ENCODE assay signal across 8 cellular contexts in genomic region chr4:151098191-151098590, GRCh38. TPM values are rescaled to one million over a fixed set of nuclear protein-coding genes. Genes with fewer than 3 reads are reported as not detected.
DNase-seq lines count a peak whose midpoint lies in the region; ATAC-seq and TF ChIP-seq lines count a peak whose summit lies in the region.
"Had no signal": no experiment of that assay in that cellular context is flagged by ENCODE, and none has a peak within 500 bp of the region (broad histone marks: within the 10 kb centered on the region; RNA-seq: fewer than 3 reads in every experiment).

No MANE protein-coding gene starts in this region.

- POLR2A ChIA-PET in activated B cell treated with CpG ODN at 0.5 μM for 24 hours (lab: Charles Lee): interaction anchor here (0.7 to 4.8 kb wide), 5 partner anchors 16 to 235 kb away, joined by 3 to 45 read pairs (median 3); partner anchors contain the start of gene LRBA

- H3K27me3 ChIP-seq in neural progenitor cell (no peaks in the 10 kb centered on the region), HAP-1 (ENCODE audit: low read depth) (no peaks in the 10 kb centered on the region)

- H3K4me3 Mint-ChIP-seq in activated B cell treated with CpG ODN at 0.5 μM for 24 hours: peak overlapping the region; percentile 99
- peak overlapping the region; percentile 65 for H3K4me3 Mint-ChIP-seq in neural progenitor cell

- H3K4me3 ChIP-seq in GM12875 (ENCODE audit: low read depth, low read length) (peak overlapping the region; percentile 43), neural progenitor cell (no peak overlapping the region), HAP-1 (no peak overlapping the region), coronary artery (no peak overlapping the region)

- no peak overlapping the region for H2AFZ ChIP-seq in neural progenitor cell (replicated peaks)

- DNase-seq in activated B cell treated with CpG ODN at 0.5 μM for 24 hours (no peak), neural progenitor cell (ENCODE audit: low spot score) (no peak), HAP-1 (ENCODE audit: low spot score in 2 of 2) (no peak), coronary artery (ENCODE audit: low spot score) (no peak)
- DNase-seq: stimulated activated CD4-positive, alpha-beta T cell treated with anti-CD3 and anti-CD28 coated beads, Interleukin-2, amount 100 ng/mL, for 24 hours had no signal

- no peak for TF ChIP-seq CTCF in GM12875 (IDR thresholded peaks at IDR 0.05; ENCODE audit: borderline replicate concordance, insufficient read depth, low read depth, low read length)
- TF ChIP-seq CTCF in activated B cell treated with CpG ODN at 0.5 μM for 24 hours (IDR thresholded peaks at IDR 0.05): no peak
- TF ChIP-seq CTCF in neural progenitor cell (IDR thresholded peaks at IDR 0.05): no peak
- no peak for TF ChIP-seq CTCF in coronary artery (IDR thresholded peaks at IDR 0.05)

- H3K9me3 ChIP-seq in neural progenitor cell (ENCODE audit: low read depth) (no peaks in the 10 kb centered on the region), HAP-1 (no peaks in the 10 kb centered on the region)

- no peak overlapping the region for H3K9ac ChIP-seq in neural progenitor cell

- H3K27ac Mint-ChIP-seq in activated B cell treated with CpG ODN at 0.5 μM for 24 hours (peak overlapping the region; percentile 98), neural progenitor cell (no peak overlapping the region)

- H3K4me1 ChIP-seq in neural progenitor cell (peaks cover 10% of the 10 kb centered on the region), HAP-1 (peaks cover 15% of the 10 kb centered on the region)

- H3K27me3 Mint-ChIP-seq in activated B cell treated with CpG ODN at 0.5 μM for 24 hours: peaks cover 4% of the 10 kb centered on the region
- H3K27me3 Mint-ChIP-seq in neural progenitor cell (ENCODE audit: insufficient read depth, low read depth): peaks cover 8% of the 10 kb centered on the region

- intact Hi-C loops in activated B cell treated with CpG ODN at 0.5 μM for 24 hours (cut with micrococcal nuclease): loop anchor here (2.0 to 5.0 kb wide), 2 partner anchors 309 to 1019 kb away; partner anchors contain the start of genes DCLK2 and FHIP1A

- peaks cover 35% of the 10 kb centered on the region for H4K20me1 ChIP-seq in neural progenitor cell (ENCODE audit: low read depth)

- ATAC-seq in HG02610 (IDR thresholded peaks at IDR 0.05; ENCODE audit: unreplicated experiment) (peak; percentile 21), activated B cell treated with CpG ODN at 0.5 μM for 24 hours (ENCODE audit: low read depth) (no peak), GM21390 (IDR thresholded peaks at IDR 0.05; ENCODE audit: unreplicated experiment) (no peak)

- H3F3A ChIP-seq in neural progenitor cell (ENCODE audit: low read depth): peaks cover 28% of the 10 kb centered on the region

- peaks cover 39% of the 10 kb centered on the region for H3K79me2 ChIP-seq in neural progenitor cell (ENCODE audit: low read depth)

- no peak overlapping the region for H3K4me2 ChIP-seq in neural progenitor cell

- no peaks in the 10 kb centered on the region for H3K9me3 Mint-ChIP-seq in activated B cell treated with CpG ODN at 0.5 μM for 24 hours
- peaks cover 2% of the 10 kb centered on the region for H3K9me3 Mint-ChIP-seq in neural progenitor cell

- H3K36me3 Mint-ChIP-seq in activated B cell treated with CpG ODN at 0.5 μM for 24 hours (ENCODE audit: low read depth) (peaks cover 37% of the 10 kb centered on the region), neural progenitor cell (peaks cover 20% of the 10 kb centered on the region)

- in situ Hi-C loops in HAP-1 (cut with MboI; ENCODE audit: low sequenced_read_pairs): no loop called here

- CTCF ChIA-PET in activated B cell treated with CpG ODN at 0.5 μM for 24 hours (lab: Charles Lee): no interaction called here

- H3K36me3 ChIP-seq in neural progenitor cell (peaks cover 17% of the 10 kb centered on the region), HAP-1 (replicated peaks) (peaks cover 37% of the 10 kb centered on the region)

- H3K27ac ChIP-seq in neural progenitor cell: no peak overlapping the region
- H3K27ac ChIP-seq in coronary artery: no peak overlapping the region

- H3K4me1 Mint-ChIP-seq in activated B cell treated with CpG ODN at 0.5 μM for 24 hours: peaks cover 40% of the 10 kb centered on the region
- H3K4me1 Mint-ChIP-seq in neural progenitor cell: peaks cover 20% of the 10 kb centered on the region

RNA-seq across cellular contexts. Expression of gene RPS3A, which starts 1.2 kb away (rescaled TPM):
- total RNA-seq in activated B cell treated with CpG ODN at 0.5 μM for 24 hours (3,089 and 3,656 TPM in 2 replicates), neural progenitor cell (ENCODE audit: low replicate concordance) (6,330 and 9,356 TPM in 2 replicates)
